In genomic region chr10:95472304-95473088, GRCh38 we compare ENCODE assay signal across 1 cellular context.
TF ChIP-seq lines count a peak whose summit lies in the region.

No MANE protein-coding gene starts in this region.

TF ChIP-seq in H1, 55 proteins besides CTCF, POLR2A, EP300 and RAD21 (continued from another document):
- TF ChIP-seq CHD7 (IDR thresholded peaks at IDR 0.05; ENCODE audit: insufficient replicate concordance, low read length) (no peak), HDAC2 (IDR thresholded peaks at IDR 0.05; ENCODE audit: borderline replicate concordance in 1 of 2, low read depth in 2 of 2, low read length in 2 of 2) (no peak), USF2 (IDR thresholded peaks at IDR 0.05; ENCODE audit: low read length) (no peak), HDAC6 (IDR thresholded peaks at IDR 0.05; ENCODE audit: low read depth, low read length) (no peak), RXRA (IDR thresholded peaks at IDR 0.05; ENCODE audit: insufficient read depth, low read depth, low read length) (no peak), BACH1 (IDR thresholded peaks at IDR 0.05; ENCODE audit: low read length) (no peak), KDM5A (IDR thresholded peaks at IDR 0.05; ENCODE audit: low read length) (no peak), SAP30 (IDR thresholded peaks at IDR 0.05; ENCODE audit: insufficient read depth, insufficient replicate concordance, low read length) (no peak), TCF12 (IDR thresholded peaks at IDR 0.05; ENCODE audit: low read depth, low read length) (no peak), MAFK (IDR thresholded peaks at IDR 0.05; ENCODE audit: low read depth, low read length) (no peak)
